Comparison of ENCODE assay signal across 1 cellular context in the genomic region with DNA sequence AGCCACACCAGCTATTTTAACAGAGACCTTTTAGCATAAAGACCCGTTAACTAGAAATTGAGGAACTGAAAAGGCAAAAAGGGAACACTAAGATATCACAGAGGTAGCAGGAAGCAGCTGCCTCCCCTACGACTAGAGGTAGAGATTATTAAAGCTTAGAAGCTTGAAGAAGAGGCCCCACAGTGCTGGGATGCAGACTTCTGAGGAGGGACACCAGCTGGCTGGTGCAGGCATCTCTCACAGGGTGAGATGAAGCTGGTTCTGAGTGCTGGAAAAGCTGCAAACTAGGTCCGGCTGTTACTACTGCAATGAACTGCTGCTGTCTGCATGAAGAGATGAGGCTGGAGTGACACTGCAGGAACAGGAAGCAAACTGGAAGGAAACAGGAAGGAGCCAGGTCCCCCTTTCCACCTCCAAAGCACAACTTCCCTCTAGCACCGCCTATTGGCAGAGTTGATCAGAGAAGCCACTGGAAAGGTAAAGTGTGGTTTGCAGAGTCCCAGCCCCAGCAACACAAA.
TF ChIP-seq lines count a peak whose summit lies in the region.

No MANE protein-coding gene starts in this region.

TF ChIP-seq in K562, 482 proteins besides CTCF, POLR2A, EP300 and RAD21 (continued from another document):
- TF ChIP-seq, protein P1, sequence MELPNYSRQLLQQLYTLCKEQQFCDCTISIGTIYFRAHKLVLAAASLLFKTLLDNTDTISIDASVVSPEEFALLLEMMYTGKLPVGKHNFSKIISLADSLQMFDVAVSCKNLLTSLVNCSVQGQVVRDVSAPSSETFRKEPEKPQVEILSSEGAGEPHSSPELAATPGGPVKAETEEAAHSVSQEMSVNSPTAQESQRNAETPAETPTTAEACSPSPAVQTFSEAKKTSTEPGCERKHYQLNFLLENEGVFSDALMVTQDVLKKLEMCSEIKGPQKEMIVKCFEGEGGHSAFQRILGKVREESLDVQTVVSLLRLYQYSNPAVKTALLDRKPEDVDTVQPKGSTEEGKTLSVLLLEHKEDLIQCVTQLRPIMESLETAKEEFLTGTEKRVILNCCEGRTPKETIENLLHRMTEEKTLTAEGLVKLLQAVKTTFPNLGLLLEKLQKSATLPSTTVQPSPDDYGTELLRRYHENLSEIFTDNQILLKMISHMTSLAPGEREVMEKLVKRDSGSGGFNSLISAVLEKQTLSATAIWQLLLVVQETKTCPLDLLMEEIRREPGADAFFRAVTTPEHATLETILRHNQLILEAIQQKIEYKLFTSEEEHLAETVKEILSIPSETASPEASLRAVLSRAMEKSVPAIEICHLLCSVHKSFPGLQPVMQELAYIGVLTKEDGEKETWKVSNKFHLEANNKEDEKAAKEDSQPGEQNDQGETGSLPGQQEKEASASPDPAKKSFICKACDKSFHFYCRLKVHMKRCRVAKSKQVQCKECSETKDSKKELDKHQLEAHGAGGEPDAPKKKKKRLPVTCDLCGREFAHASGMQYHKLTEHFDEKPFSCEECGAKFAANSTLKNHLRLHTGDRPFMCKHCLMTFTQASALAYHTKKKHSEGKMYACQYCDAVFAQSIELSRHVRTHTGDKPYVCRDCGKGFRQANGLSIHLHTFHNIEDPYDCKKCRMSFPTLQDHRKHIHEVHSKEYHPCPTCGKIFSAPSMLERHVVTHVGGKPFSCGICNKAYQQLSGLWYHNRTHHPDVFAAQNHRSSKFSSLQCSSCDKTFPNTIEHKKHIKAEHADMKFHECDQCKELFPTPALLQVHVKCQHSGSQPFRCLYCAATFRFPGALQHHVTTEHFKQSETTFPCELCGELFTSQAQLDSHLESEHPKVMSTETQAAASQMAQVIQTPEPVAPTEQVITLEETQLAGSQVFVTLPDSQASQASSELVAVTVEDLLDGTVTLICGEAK (IDR thresholded peaks at IDR 0.05): peak; percentile 84
- TF ChIP-seq, protein P1 (CRISPR knock-in tag; IDR thresholded peaks at IDR 0.05): no peak
- TF ChIP-seq KAT7 (CRISPR knock-in tag; IDR thresholded peaks at IDR 0.05; ENCODE audit: borderline replicate concordance) (no peak), ZSCAN32 (CRISPR knock-in tag; IDR thresholded peaks at IDR 0.05) (no peak), DPF2 (IDR thresholded peaks at IDR 0.05) (no peak), TAF7 (tag; IDR thresholded peaks at IDR 0.05) (no peak), PML (IDR thresholded peaks at IDR 0.05; ENCODE audit: low read length) (no peak)
- TF ChIP-seq, protein P2, sequence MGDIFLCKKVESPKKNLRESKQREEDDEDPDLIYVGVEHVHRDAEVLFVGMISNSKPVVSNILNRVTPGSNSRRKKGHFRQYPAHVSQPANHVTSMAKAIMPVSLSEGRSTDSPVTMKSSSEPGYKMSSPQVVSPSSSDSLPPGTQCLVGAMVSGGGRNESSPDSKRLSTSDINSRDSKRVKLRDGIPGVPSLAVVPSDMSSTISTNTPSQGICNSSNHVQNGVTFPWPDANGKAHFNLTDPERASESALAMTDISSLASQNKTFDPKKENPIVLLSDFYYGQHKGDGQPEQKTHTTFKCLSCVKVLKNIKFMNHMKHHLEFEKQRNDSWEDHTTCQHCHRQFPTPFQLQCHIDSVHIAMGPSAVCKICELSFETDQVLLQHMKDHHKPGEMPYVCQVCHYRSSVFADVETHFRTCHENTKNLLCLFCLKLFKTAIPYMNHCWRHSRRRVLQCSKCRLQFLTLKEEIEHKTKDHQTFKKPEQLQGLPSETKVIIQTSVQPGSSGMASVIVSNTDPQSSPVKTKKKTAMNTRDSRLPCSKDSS (IDR thresholded peaks at IDR 0.05; ENCODE audit: low read depth, partially characterized antibody): no peak
